ENCODE assay signal across 8 cellular contexts in genomic region chr7:74393722-74394121, GRCh38. TPM values are rescaled to one million over a fixed set of nuclear protein-coding genes. Genes with fewer than 3 reads are reported as not detected.
DNase-seq lines count a peak whose midpoint lies in the region; FAIRE-seq and TF ChIP-seq lines count a peak whose summit lies in the region.
"Not testable (repeated sequence)": the region's sequence is repeated elsewhere in the genome, so short reads cannot be mapped to it uniquely, and the experiment has no call there.

No MANE protein-coding gene starts in this region.

- H3K23ac ChIP-seq in mesendoderm (ENCODE audit: low read length) = not testable (repeated sequence)

- not testable (repeated sequence) for H2BK120ac ChIP-seq in mesendoderm (ENCODE audit: low read depth, low read length)

- peak; percentile 5 for TF ChIP-seq CTCF in GM12864 (IDR thresholded peaks at IDR 0.05; ENCODE audit: low read depth, low read length, missing control alignments)
- TF ChIP-seq CTCF in cardiac muscle cell (IDR thresholded peaks at IDR 0.05; ENCODE audit: low read depth, low read length) = peak; percentile 49

- H3K4me2 ChIP-seq in mesendoderm (ENCODE audit: low read length) = not testable (repeated sequence)

- H3K4me3 ChIP-seq in GM12864 (ENCODE audit: low read depth, low read length); cardiac muscle cell; mesendoderm (ENCODE audit: low read length); small intestine (ENCODE audit: low read depth in 1 of 2, low read length in 2 of 2): not testable (repeated sequence)

- not testable (repeated sequence) for H3K56ac ChIP-seq in mesendoderm (ENCODE audit: low read length)

- not testable (repeated sequence) for H3K4me1 ChIP-seq in cardiac muscle cell (ENCODE audit: low read depth); mesendoderm (ENCODE audit: control insufficient read depth, low read depth, low read length); small intestine (ENCODE audit: control insufficient read depth in 2 of 2, insufficient read depth in 1 of 2, low read depth in 1 of 2, low read length in 1 of 2)

- peak; percentile 49 for DNase-seq in AG20443 (ENCODE audit: low spot score)
- DNase-seq in GM12864 (ENCODE audit: low read depth) = not testable (repeated sequence)
- peak; percentile 7 to 60 for DNase-seq in NCI-H2081 (lab: John Stamatoyannopoulos, UW)
- peak; percentile 11 for DNase-seq in UCSD-AML1 (lab: John Stamatoyannopoulos, UW; ENCODE audit: unreplicated experiment)
- DNase-seq in cardiac muscle cell (ENCODE audit: low read depth in 1 of 2, low spot score in 1 of 2) = peak; percentile 54 to 67
- peak; percentile 79 for DNase-seq in mesendoderm
- peak; percentile 23 for DNase-seq in small intestine

- peak overlapping the region; percentile 41 for H3K27ac ChIP-seq in cingulate gyrus (ENCODE audit: low read depth, low read length)
- not testable (repeated sequence) for H3K27ac ChIP-seq in cardiac muscle cell; mesendoderm (ENCODE audit: low read depth, low read length)
- peak overlapping the region in 1 of 2 donors; percentile 9 for H3K27ac ChIP-seq in small intestine (ENCODE audit: low read depth in 1 of 2, low read length in 1 of 2)

- not testable (repeated sequence) for FAIRE-seq in small intestine (lab: Jason Lieb, UNC)

- not testable (repeated sequence) for H4K8ac ChIP-seq in mesendoderm (ENCODE audit: low read depth, low read length)

- not testable (repeated sequence) for H3K9ac ChIP-seq in mesendoderm (ENCODE audit: low read length)

- not testable (repeated sequence) for H2AK5ac ChIP-seq in mesendoderm (ENCODE audit: low read length)

- not testable (repeated sequence) for H3K18ac ChIP-seq in mesendoderm (ENCODE audit: low read length)

- not testable (repeated sequence) for H2BK15ac ChIP-seq in mesendoderm (replicated peaks; ENCODE audit: low read depth)

- not testable (repeated sequence) for H3K79me1 ChIP-seq in mesendoderm (ENCODE audit: low read length)

- H3K79me2 ChIP-seq in mesendoderm (ENCODE audit: control insufficient read depth, insufficient read depth, low read length) = not testable (repeated sequence)

- H3K4ac ChIP-seq in mesendoderm (ENCODE audit: low read depth, low read length) = not testable (repeated sequence)

- not testable (repeated sequence) for H3K9me3 ChIP-seq in cardiac muscle cell (ENCODE audit: low read depth); small intestine (ENCODE audit: control insufficient read depth, low read depth)

- H3K27me3 ChIP-seq in cardiac muscle cell; mesendoderm (ENCODE audit: insufficient read depth, low read length, poor library complexity); small intestine (ENCODE audit: control insufficient read depth in 2 of 2, insufficient read depth in 2 of 2, low read length in 2 of 2): not testable (repeated sequence)

- H2BK5ac ChIP-seq in mesendoderm (ENCODE audit: low read length) = not testable (repeated sequence)

- H4K5ac ChIP-seq in mesendoderm (ENCODE audit: low read length) = not testable (repeated sequence)

- no CpG with 5 or more reads among the region's 6 CpGs for WGBS in mesendoderm (ENCODE audit: extremely low coverage, insufficient coverage, low lambda C conversion rate)
- WGBS in small intestine, 3 donors = 60 to 88% (median 72%) methylated on average over 6 of the region's 6 CpGs

- H3K36me3 ChIP-seq in cardiac muscle cell; mesendoderm (ENCODE audit: control insufficient read depth, insufficient read depth, low read length); small intestine (ENCODE audit: control insufficient read depth in 2 of 2, insufficient read depth in 2 of 2, low read length in 2 of 2): not testable (repeated sequence)

RNA-seq across cellular contexts. Expression of gene GTF2IRD1, which starts 60.0 kb away (rescaled TPM):
- 33.0 and 51.4 TPM in 2 replicates for total RNA-seq in cardiac muscle cell
- polyA plus RNA-seq in cardiac muscle cell (29.6 and 49.3 TPM in 2 replicates), small intestine (10 to 100 TPM in 1 of 3 donors, 1 to 10 TPM in 2; 1.6 to 13.2 (median 7.0) TPM)
- polyA plus RNA-seq in mesendoderm (2013, experiment 1 of 2) = 29.8 TPM
- 29.0 TPM for polyA plus RNA-seq in mesendoderm (2013, experiment 2 of 2)
